ENCODE assay signal across 1 cellular context in genomic region chr20:62644802-62645496, GRCh38.
TF ChIP-seq lines count a peak whose summit lies in the region.

No MANE protein-coding gene starts in this region.

TF ChIP-seq in IMR-90, 13 proteins besides CTCF, POLR2A, EP300 and RAD21:
- TF ChIP-seq USF2 (IDR thresholded peaks at IDR 0.05; ENCODE audit: low read depth, low read length) (no peak), MAZ (IDR thresholded peaks at IDR 0.05; ENCODE audit: borderline replicate concordance, low read depth, low read length) (no peak), FOS (IDR thresholded peaks at IDR 0.05; ENCODE audit: low read depth, low read length) (no peak), MAFK (IDR thresholded peaks at IDR 0.05; ENCODE audit: low read depth, low read length) (no peak), RFX5 (IDR thresholded peaks at IDR 0.05; ENCODE audit: low read depth, low read length) (no peak), CEBPB (IDR thresholded peaks at IDR 0.05; ENCODE audit: low read depth, low read length) (no peak), NFE2L2 (IDR thresholded peaks at IDR 0.05; ENCODE audit: low read depth, low read length) (no peak), CHD1 (IDR thresholded peaks at IDR 0.05; ENCODE audit: low read depth, low read length) (no peak), SMC3 (IDR thresholded peaks at IDR 0.05; ENCODE audit: low read depth, low read length) (no peak), RCOR1 (IDR thresholded peaks at IDR 0.05; ENCODE audit: insufficient replicate concordance, low read length) (no peak), MXI1 (IDR thresholded peaks at IDR 0.05; ENCODE audit: borderline replicate concordance, low read depth, low read length) (no peak), BHLHE40 (IDR thresholded peaks at IDR 0.05; ENCODE audit: low read depth, low read length) (no peak), ELK1 (IDR thresholded peaks at IDR 0.05; ENCODE audit: borderline replicate concordance, low read depth, low read length) (no peak)
